In genomic region chr3:177256991-177257390, GRCh38 we compare ENCODE assay signal across 19 cellular contexts.
"Had no signal": no experiment of that assay in that cellular context is flagged by ENCODE, and none has a peak within 500 bp of the region (broad histone marks: within the 10 kb centered on the region; RNA-seq: fewer than 3 reads in every experiment).

No MANE protein-coding gene starts in this region.

- ATAC-seq: activated CD4-positive, CD25-positive, alpha-beta regulatory T cell treated with anti-CD3 and anti-CD28 coated beads, Interleukin-2, amount 50 U/mL, for 24 hours; left lobe of liver; natural killer cell; psoas muscle; sciatic nerve had no signal

- DNase-seq: activated CD4-positive, alpha-beta T cell treated with anti-CD3 and anti-CD28 coated beads, Interleukin-2, amount 50 U/mL, for 4 hours; activated gamma-delta T cell; activated naive CD8-positive, alpha-beta T cell treated with anti-CD3 and anti-CD28 coated beads, Interleukin-2, amount 10 ng/mL, durations not matched to agents 7 days and 5 days; activated T-cell treated with anti-CD3 and anti-CD28 coated beads, Interleukin-2, amount 50 U/mL, for 48 hours; aorta; endodermal cell; erythroblast; immature natural killer cell; mammary epithelial cell; natural killer cell; nucleus accumbens; psoas muscle; stimulated activated CD4-positive, alpha-beta T cell treated with anti-CD3 and anti-CD28 coated beads, Interleukin-12 subunit alpha, Interleukin-12 subunit beta, amount 100 ng/mL, for 4 hours; stimulated activated naive CD4-positive, alpha-beta T cell treated with Interleukin-2 at 50 U/mL for 16 hours; T-helper 2 cell had no signal

- H3K4me3 ChIP-seq: breast epithelium, psoas muscle had no signal
